ENCODE assay signal across 1 cellular context in the genomic region with DNA sequence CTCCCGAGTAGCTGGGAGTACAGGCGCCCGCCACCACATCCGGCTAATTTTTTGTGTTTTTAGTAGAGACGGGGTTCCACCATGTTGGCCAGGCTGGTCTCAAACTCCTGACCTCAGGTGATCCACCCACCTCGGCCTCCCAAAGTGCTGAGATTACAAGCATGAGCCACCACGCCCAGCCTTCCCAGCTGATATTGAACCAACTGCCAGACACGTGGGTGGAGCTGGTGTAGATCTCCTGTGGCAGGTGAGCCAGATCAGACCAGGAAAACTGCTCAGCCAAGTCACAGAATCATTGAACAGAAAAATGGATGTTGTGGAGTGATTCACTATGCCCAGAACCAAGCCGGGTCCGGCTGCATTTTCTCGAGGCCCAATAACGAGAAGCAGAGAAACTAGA.
TF ChIP-seq lines count a peak whose summit lies in the region.

No MANE protein-coding gene starts in this region.

TF ChIP-seq in HEK293, 187 proteins besides CTCF, POLR2A, EP300 and RAD21:
- TF ChIP-seq ZFHX2 (tag by site-specific recombination; conservative IDR thresholded peaks at IDR 0.05) (peak; percentile 27; the same call in 1 of the 2 replicates), EGR2 (tag by site-specific recombination; IDR thresholded peaks at IDR 0.05; ENCODE audit: low read depth) (peak; percentile 29; the same call in 1 of the 2 replicates), KLF1 (tag by site-specific recombination; IDR thresholded peaks at IDR 0.05) (0 out of 2 replicates have a peak, but pooled peaks have one; percentile 15)
